Comparison of ENCODE assay signal across 8 cellular contexts in genomic region chr9:6681147-6681956, GRCh38. TPM values are rescaled to one million over a fixed set of nuclear protein-coding genes. Genes with fewer than 3 reads are reported as not detected.
DNase-seq lines count a peak whose midpoint lies in the region; ATAC-seq and TF ChIP-seq lines count a peak whose summit lies in the region.

No MANE protein-coding gene starts in this region.

- no peak for TF ChIP-seq CTCF in GM10248 (IDR thresholded peaks at IDR 0.05; ENCODE audit: control extremely low read depth, extremely low read depth, low read depth, missing control alignments)
- TF ChIP-seq CTCF in parathyroid adenoma (IDR thresholded peaks at IDR 0.05) = no peak
- peak in 1 of 5 experiments; percentile 31 for TF ChIP-seq CTCF in tibial nerve (IDR thresholded peaks at IDR 0.05)

- TF ChIP-seq POLR2A in tibial nerve (IDR thresholded peaks at IDR 0.05) = peak; percentile 62 to 74

- POLR2A ChIA-PET in GM10248 (lab: Yijun Ruan, JAX) = interaction anchor here (0.5 to 2.5 kb wide), 9 partner anchors 10 to 330 kb away, joined by 3 to 17 read pairs (median 4); partner anchors contain the start of genes KDM4C and UHRF2

- H2AFZ ChIP-seq in parathyroid adenoma = peak overlapping the region; percentile 98

- peak overlapping the region; percentile 46 for H3K9ac ChIP-seq in parathyroid adenoma

- peak in 1 of 2 donors; percentile 93 for TF ChIP-seq EP300 in tibial nerve (IDR thresholded peaks at IDR 0.05)

- H3K27ac ChIP-seq in parathyroid adenoma = peak overlapping the region; percentile 92
- peak overlapping the region; percentile 93 to 97 (median 96) for H3K27ac ChIP-seq in tibial nerve

- H3K36me3 ChIP-seq in parathyroid adenoma (ENCODE audit: control insufficient read depth, insufficient read depth, low read length) = no peaks in the 10 kb centered on the region
- H3K36me3 ChIP-seq in tibial nerve = no peaks in the 10 kb centered on the region

- no peaks in the 10 kb centered on the region for H3K27me3 ChIP-seq in parathyroid adenoma (ENCODE audit: control insufficient read depth, insufficient read depth, low read length)
- no peaks in the 10 kb centered on the region for H3K27me3 ChIP-seq in tibial nerve

- WGBS in tibial nerve, 2 donors = 0% methylated on average over 55 to 64 of the region's 72 CpGs

- peak overlapping the region; percentile 98 for H3K4me3 ChIP-seq in parathyroid adenoma (ENCODE audit: low read depth, low read length)
- H3K4me3 ChIP-seq in tibial nerve = peak overlapping the region; percentile 58 to 89 (median 70)

- H3K79me2 ChIP-seq in parathyroid adenoma = no peaks in the 10 kb centered on the region

- H3K4me2 ChIP-seq in parathyroid adenoma (ENCODE audit: low read length) = peak overlapping the region; percentile 97

- H3K4me1 ChIP-seq in parathyroid adenoma (no peaks in the 10 kb centered on the region), tibial nerve (peaks cover 0 to 24% (median 0%) of the 10 kb centered on the region in 4 donors)

- intact Hi-C loops in Right ventricle myocardium superior (cut with DNase I) = loop anchor here (5.0 kb wide), 1 partner anchor 76 kb away; the partner anchor contains the start of gene KDM4C

- peak; percentile 94 for DNase-seq in GM10248 (ENCODE audit: extremely low spot score)
- DNase-seq in NCI-H1105 (lab: John Stamatoyannopoulos, UW) = peak; percentile 96
- DNase-seq in SKM-1 treated with dmso at 0.1 percent for 144 hours (lab: John Stamatoyannopoulos, UW; ENCODE audit: unreplicated experiment) = peak; percentile 94
- DNase-seq in activated naive CD8-positive, alpha-beta T cell treated with anti-CD3 and anti-CD28 coated beads, Interleukin-2, amount 50 U/mL, for 16 hours (ENCODE audit: low read depth, low spot score) = peak; percentile 78
- peak; percentile 98 for DNase-seq in Right ventricle myocardium superior
- peak; percentile 92 to 94 for DNase-seq in tibial nerve (ENCODE audit: low spot score in 2 of 2)

- H3K9me3 ChIP-seq in parathyroid adenoma (ENCODE audit: control insufficient read depth, low read length) (no peaks in the 10 kb centered on the region), tibial nerve (no peaks in the 10 kb centered on the region)

- CTCF ChIA-PET in GM10248 (lab: Yijun Ruan, JAX) = interaction anchor here (0.7 to 1.3 kb wide), 5 partner anchors 10 to 35 kb away, joined by 3 to 5 read pairs (median 3); partner anchors contain the start of gene GLDC

- ATAC-seq in HG02623 (IDR thresholded peaks at IDR 0.05; ENCODE audit: unreplicated experiment) (peak; percentile 60), Right ventricle myocardium superior (ENCODE audit: poor library complexity) (peak; percentile 99)

RNA-seq across cellular contexts. Expression of gene GLDC, which starts 35.8 kb away (rescaled TPM):
- total RNA-seq in Right ventricle myocardium superior = not detected
- 10 to 100 TPM; 14.4 to 54.1 (median 21.8) TPM for total RNA-seq in tibial nerve

Comparison
In these comparisons a context has a peak if more than half of its experiments do, and no peak if none do; other contexts are left out.
1. Peak in every context shown above with its lines: DNase-seq, ATAC-seq, H3K4me3 ChIP-seq and H3K27ac ChIP-seq.
2. RNA of gene GLDC, which starts 35.8 kb away (total RNA-seq): 14.4 to 54.1 TPM in tibial nerve; not detected in Right ventricle myocardium superior (single experiment); every median in the first group is over 10 times any median in the second.